10 cellular contexts compared by ENCODE assay signal in the genomic region with DNA sequence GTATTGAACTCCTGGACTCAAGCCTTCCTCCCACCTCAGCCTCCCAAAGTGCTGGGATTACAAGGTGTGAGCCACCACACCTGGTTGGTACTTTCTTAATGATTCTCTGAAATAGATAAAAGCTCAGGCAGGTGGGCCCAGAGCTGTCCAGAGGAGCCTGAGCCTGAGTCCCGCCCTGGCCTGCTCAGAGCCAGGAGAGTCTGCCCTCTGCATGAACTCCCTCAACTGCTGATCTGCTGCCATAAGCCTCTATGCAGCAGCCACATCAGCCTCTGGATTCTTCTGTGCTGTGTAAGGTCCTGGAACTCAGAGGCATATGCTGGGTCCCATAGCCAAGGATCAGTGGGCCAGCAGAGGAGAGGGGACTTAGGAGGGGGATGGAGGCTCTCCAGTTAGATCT. TPM values are rescaled to one million over a fixed set of nuclear protein-coding genes. Genes with fewer than 3 reads are reported as not detected.
DNase-seq lines count a peak whose midpoint lies in the region; ATAC-seq lines count a peak whose summit lies in the region.
"Had no signal": no experiment of that assay in that cellular context is flagged by ENCODE, and none has a peak within 500 bp of the region (broad histone marks: within the 10 kb centered on the region; RNA-seq: fewer than 3 reads in every experiment).

No MANE protein-coding gene starts in this region.

- peaks cover 67 to 81% (median 74%) of the 10 kb centered on the region in 3 donors for H3K4me1 ChIP-seq in skeletal muscle tissue (ENCODE audit: control insufficient read depth in 3 of 3, insufficient read depth in 3 of 3, low read length in 3 of 3)

- H3K27ac Mint-ChIP-seq in activated T-helper 2 cell treated with anti-CD3 and anti-CD28 coated beads, Interferon-gamma antibody, Interleukin-2, Interleukin-4, amounts not matched to agents 10 μg/mL and 5 μg/mL and 100 μg/mL, durations not matched to agents 14 hours and 24 hours and 36 hours = peak overlapping the region; percentile 29

- H3K27me3 ChIP-seq in skeletal muscle tissue (ENCODE audit: control insufficient read depth in 3 of 3, insufficient read depth in 3 of 3, low read length in 3 of 3) = no peaks in the 10 kb centered on the region
- H3K27me3 ChIP-seq: SJCRH30 had no signal

- peak overlapping the region in 1 of 3 donors; percentile 20 for H3K9ac ChIP-seq in skeletal muscle tissue (ENCODE audit: low read depth in 1 of 3, low read length in 3 of 3)

- no peaks in the 10 kb centered on the region for H3K9me3 Mint-ChIP-seq in activated T-helper 2 cell treated with anti-CD3 and anti-CD28 coated beads, Interferon-gamma antibody, Interleukin-2, Interleukin-4, amounts not matched to agents 10 μg/mL and 5 μg/mL and 100 μg/mL, durations not matched to agents 14 hours and 24 hours and 36 hours

- H3K27me3 Mint-ChIP-seq in activated T-helper 2 cell treated with anti-CD3 and anti-CD28 coated beads, Interferon-gamma antibody, Interleukin-2, Interleukin-4, amounts not matched to agents 10 μg/mL and 5 μg/mL and 100 μg/mL, durations not matched to agents 14 hours and 24 hours and 36 hours (ENCODE audit: low read depth) = no peaks in the 10 kb centered on the region

- peak; percentile 40 for ATAC-seq in Right ventricle myocardium superior (ENCODE audit: poor library complexity)

- intact Hi-C loops in activated T-helper 2 cell treated with anti-CD3 and anti-CD28 coated beads, Interferon-gamma antibody, Interleukin-2, Interleukin-4, amounts not matched to agents 10 μg/mL and 5 μg/mL and 100 μg/mL, durations not matched to agents 14 hours and 24 hours and 36 hours (cut with micrococcal nuclease) = no loop called here
- intact Hi-C loops in Right ventricle myocardium superior (cut with DNase I) = no loop called here

- H3K9me3 ChIP-seq in skeletal muscle tissue (ENCODE audit: control insufficient read depth in 3 of 3, low read length in 3 of 3) = no peaks in the 10 kb centered on the region
- H3K9me3 ChIP-seq: SJCRH30 had no signal

- H3K36me3 ChIP-seq in skeletal muscle tissue (ENCODE audit: control insufficient read depth in 3 of 3, insufficient read depth in 3 of 3, low read length in 3 of 3) = no peaks in the 10 kb centered on the region
- H3K36me3 ChIP-seq: SJCRH30 had no signal

- peak overlapping the region; percentile 11 for H3K27ac ChIP-seq in skeletal muscle tissue (ENCODE audit: low read depth, low read length)
- H3K27ac ChIP-seq: SJCRH30 had no signal

- no peak overlapping the region for H3K4me3 ChIP-seq in skeletal muscle tissue (ENCODE audit: low read length in 3 of 3)
- H3K4me3 ChIP-seq: SJCRH30 had no signal

- peak overlapping the region; percentile 20 for H3K4me3 Mint-ChIP-seq in activated T-helper 2 cell treated with anti-CD3 and anti-CD28 coated beads, Interferon-gamma antibody, Interleukin-2, Interleukin-4, amounts not matched to agents 10 μg/mL and 5 μg/mL and 100 μg/mL, durations not matched to agents 14 hours and 24 hours and 36 hours (ENCODE audit: low read depth)

- H3K36me3 Mint-ChIP-seq in activated T-helper 2 cell treated with anti-CD3 and anti-CD28 coated beads, Interferon-gamma antibody, Interleukin-2, Interleukin-4, amounts not matched to agents 10 μg/mL and 5 μg/mL and 100 μg/mL, durations not matched to agents 14 hours and 24 hours and 36 hours (ENCODE audit: low read depth) = no peaks in the 10 kb centered on the region

- H3K4me1 Mint-ChIP-seq in activated T-helper 2 cell treated with anti-CD3 and anti-CD28 coated beads, Interferon-gamma antibody, Interleukin-2, Interleukin-4, amounts not matched to agents 10 μg/mL and 5 μg/mL and 100 μg/mL, durations not matched to agents 14 hours and 24 hours and 36 hours (ENCODE audit: low read depth) = peaks cover 60% of the 10 kb centered on the region

- peak; percentile 73 for DNase-seq in GM04503 (ENCODE audit: low read depth)
- DNase-seq in activated T-helper 2 cell treated with anti-CD3 and anti-CD28 coated beads, Interferon-gamma antibody, Interleukin-2, Interleukin-4, amounts not matched to agents 10 μg/mL and 5 μg/mL and 100 μg/mL, durations not matched to agents 14 hours and 24 hours and 36 hours (ENCODE audit: low spot score) = no peak
- peak; percentile 76 for DNase-seq in Right ventricle myocardium superior
- DNase-seq in cerebellar nuclear complex (lab: John Stamatoyannopoulos, UW) = no peak
- DNase-seq in occipital lobe (lab: John Stamatoyannopoulos, UW) = no peak
- DNase-seq in GF-D8 (lab: John Stamatoyannopoulos, UW) = no peak
- DNase-seq in stimulated activated naive CD4-positive, alpha-beta T cell treated with Interleukin-2 at 50 U/mL for 16 hours (lab: John Stamatoyannopoulos, UW) = no peak
- DNase-seq: effector CD4-positive, alpha-beta T cell had no signal

RNA-seq across cellular contexts. Expression of gene DDIT4, which starts 23.1 kb away (rescaled TPM):
- 543 and 569 TPM in 2 replicates for total RNA-seq in activated T-helper 2 cell treated with anti-CD3 and anti-CD28 coated beads, Interferon-gamma antibody, Interleukin-2, Interleukin-4, amounts not matched to agents 10 μg/mL and 5 μg/mL and 100 μg/mL, durations not matched to agents 14 hours and 24 hours and 36 hours
- total RNA-seq in Right ventricle myocardium superior = 54.8 TPM
- total RNA-seq in skeletal muscle tissue = 87.2 TPM
- total RNA-seq in occipital lobe = 30.6 TPM

RNA-seq across cellular contexts. Expression of gene ASCC1, which starts 34.6 kb away (rescaled TPM):
- total RNA-seq in activated T-helper 2 cell treated with anti-CD3 and anti-CD28 coated beads, Interferon-gamma antibody, Interleukin-2, Interleukin-4, amounts not matched to agents 10 μg/mL and 5 μg/mL and 100 μg/mL, durations not matched to agents 14 hours and 24 hours and 36 hours = 46.2 and 49.6 TPM in 2 replicates
- total RNA-seq in Right ventricle myocardium superior (32.0 TPM), skeletal muscle tissue (21.4 TPM), occipital lobe (31.2 TPM)

RNA-seq across cellular contexts. Expression of gene ANAPC16, which starts 34.9 kb away (rescaled TPM):
- total RNA-seq in activated T-helper 2 cell treated with anti-CD3 and anti-CD28 coated beads, Interferon-gamma antibody, Interleukin-2, Interleukin-4, amounts not matched to agents 10 μg/mL and 5 μg/mL and 100 μg/mL, durations not matched to agents 14 hours and 24 hours and 36 hours = 94.1 and 95.9 TPM in 2 replicates
- total RNA-seq in Right ventricle myocardium superior = 242 TPM
- total RNA-seq in skeletal muscle tissue = 58.5 TPM
- 34.2 TPM for total RNA-seq in occipital lobe

Comparison
In these comparisons a context has a peak if more than half of its experiments do, and no peak if none do; other contexts are left out.
1. DNase-seq: peak in GM04503 (single experiment) and Right ventricle myocardium superior (single experiment); none in activated T-helper 2 cell treated with anti-CD3 and anti-CD28 coated beads, Interferon-gamma antibody, Interleukin-2, Interleukin-4, amounts not matched to agents 10 μg/mL and 5 μg/mL and 100 μg/mL, durations not matched to agents 14 hours and 24 hours and 36 hours (single experiment), cerebellar nuclear complex (0 of 2), occipital lobe (single experiment), GF-D8 (single experiment) and stimulated activated naive CD4-positive, alpha-beta T cell treated with Interleukin-2 at 50 U/mL for 16 hours (single experiment).